ENCODE assay signal across 1 cellular context in genomic region chr6:49966334-49966733, GRCh38.
A peak's percentile ranks its signal among the peaks of the same experiment; 100 is the strongest.
TF ChIP-seq lines count a peak whose summit lies in the region.

No MANE protein-coding gene starts in this region.

TF ChIP-seq in H1, 55 proteins besides CTCF, POLR2A, EP300 and RAD21:
- TF ChIP-seq TEAD4 (IDR thresholded peaks at IDR 0.05; ENCODE audit: low read depth, low read length), result peak; percentile 26; the same call in 1 of the 2 replicates
- no peak for TF ChIP-seq FOSL1 (IDR thresholded peaks at IDR 0.05; ENCODE audit: insufficient read depth, low read depth, low read length)
- TF ChIP-seq, protein P1, sequence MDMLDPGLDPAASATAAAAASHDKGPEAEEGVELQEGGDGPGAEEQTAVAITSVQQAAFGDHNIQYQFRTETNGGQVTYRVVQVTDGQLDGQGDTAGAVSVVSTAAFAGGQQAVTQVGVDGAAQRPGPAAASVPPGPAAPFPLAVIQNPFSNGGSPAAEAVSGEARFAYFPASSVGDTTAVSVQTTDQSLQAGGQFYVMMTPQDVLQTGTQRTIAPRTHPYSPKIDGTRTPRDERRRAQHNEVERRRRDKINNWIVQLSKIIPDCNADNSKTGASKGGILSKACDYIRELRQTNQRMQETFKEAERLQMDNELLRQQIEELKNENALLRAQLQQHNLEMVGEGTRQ (IDR thresholded peaks at IDR 0.05; ENCODE audit: low read length), result no peak
- TF ChIP-seq CTBP2 (IDR thresholded peaks at IDR 0.05; ENCODE audit: borderline replicate concordance, insufficient read depth, insufficient read length, low read length), result no peak
- no peak for TF ChIP-seq TBP (IDR thresholded peaks at IDR 0.05; ENCODE audit: low read depth, low read length)
- no peak for TF ChIP-seq SRF (IDR thresholded peaks at IDR 0.05; ENCODE audit: low read depth, low read length)
- TF ChIP-seq SIN3A (conservative IDR thresholded peaks at IDR 0.05 in 1 of 2, IDR thresholded peaks at IDR 0.05 in 1 of 2; ENCODE audit: low read depth in 1 of 2, low read length in 2 of 2), result no peak
- TF ChIP-seq POU5F1 (IDR thresholded peaks at IDR 0.05; ENCODE audit: low read depth, low read length), result peak; percentile 95
- no peak for TF ChIP-seq BCL11A (IDR thresholded peaks at IDR 0.05; ENCODE audit: low read depth in 2 of 2, low read length in 2 of 2)
- TF ChIP-seq BACH1 (IDR thresholded peaks at IDR 0.05; ENCODE audit: low read length), result no peak
- TF ChIP-seq NANOG (IDR thresholded peaks at IDR 0.05; ENCODE audit: insufficient read depth, low read depth, low read length, poor library complexity, severe bottlenecking), result no peak
- TF ChIP-seq EGR1 (IDR thresholded peaks at IDR 0.05; ENCODE audit: borderline replicate concordance, low read depth, low read length), result no peak
- no peak for TF ChIP-seq KDM4A (IDR thresholded peaks at IDR 0.05; ENCODE audit: low read depth, low read length, severe bottlenecking)
- TF ChIP-seq CHD7 (IDR thresholded peaks at IDR 0.05; ENCODE audit: insufficient replicate concordance, low read length), result peak; percentile 88
- no peak for TF ChIP-seq ASH2L (IDR thresholded peaks at IDR 0.05; ENCODE audit: low read length)
- no peak for TF ChIP-seq SP4 (IDR thresholded peaks at IDR 0.05; ENCODE audit: low read length)
- TF ChIP-seq CHD1 (IDR thresholded peaks at IDR 0.05; ENCODE audit: low read depth, low read length), result no peak
- no peak for TF ChIP-seq RNF2 (IDR thresholded peaks at IDR 0.05; ENCODE audit: borderline replicate concordance, low read depth, low read length, missing control alignments, poor library complexity, severe bottlenecking)
- no peak for TF ChIP-seq ATF2 (IDR thresholded peaks at IDR 0.05; ENCODE audit: low read length)
- no peak for TF ChIP-seq ZNF274 (IDR thresholded peaks at IDR 0.05; ENCODE audit: borderline replicate concordance, extremely low read depth, low read length)
- 0 out of 4 replicates have a peak, but pooled peaks of 1 of the 2 experiments have one; percentile 37 for TF ChIP-seq HDAC2 (IDR thresholded peaks at IDR 0.05; ENCODE audit: borderline replicate concordance in 1 of 2, low read depth in 2 of 2, low read length in 2 of 2)
- TF ChIP-seq SAP30 (IDR thresholded peaks at IDR 0.05; ENCODE audit: insufficient read depth, insufficient replicate concordance, low read length), result no peak
- no peak for TF ChIP-seq RFX5 (IDR thresholded peaks at IDR 0.05; ENCODE audit: borderline replicate concordance, low read depth, low read length)
- TF ChIP-seq TAF7 (optimal IDR thresholded peaks at IDR 0.05; ENCODE audit: borderline replicate concordance, low read depth, low read length), result no peak
- TF ChIP-seq KDM1A (IDR thresholded peaks at IDR 0.05; ENCODE audit: borderline replicate concordance, low read length), result no peak
- TF ChIP-seq SP1 (IDR thresholded peaks at IDR 0.05; ENCODE audit: low read depth, low read length), result no peak
- TF ChIP-seq, protein P2, sequence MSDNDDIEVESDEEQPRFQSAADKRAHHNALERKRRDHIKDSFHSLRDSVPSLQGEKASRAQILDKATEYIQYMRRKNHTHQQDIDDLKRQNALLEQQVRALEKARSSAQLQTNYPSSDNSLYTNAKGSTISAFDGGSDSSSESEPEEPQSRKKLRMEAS (IDR thresholded peaks at IDR 0.05), result no peak
- TF ChIP-seq MAFK (IDR thresholded peaks at IDR 0.05; ENCODE audit: low read depth, low read length), result no peak
- TF ChIP-seq RBBP5 (IDR thresholded peaks at IDR 0.05; ENCODE audit: borderline replicate concordance, low read depth, low read length), result no peak
